In the genomic region with DNA sequence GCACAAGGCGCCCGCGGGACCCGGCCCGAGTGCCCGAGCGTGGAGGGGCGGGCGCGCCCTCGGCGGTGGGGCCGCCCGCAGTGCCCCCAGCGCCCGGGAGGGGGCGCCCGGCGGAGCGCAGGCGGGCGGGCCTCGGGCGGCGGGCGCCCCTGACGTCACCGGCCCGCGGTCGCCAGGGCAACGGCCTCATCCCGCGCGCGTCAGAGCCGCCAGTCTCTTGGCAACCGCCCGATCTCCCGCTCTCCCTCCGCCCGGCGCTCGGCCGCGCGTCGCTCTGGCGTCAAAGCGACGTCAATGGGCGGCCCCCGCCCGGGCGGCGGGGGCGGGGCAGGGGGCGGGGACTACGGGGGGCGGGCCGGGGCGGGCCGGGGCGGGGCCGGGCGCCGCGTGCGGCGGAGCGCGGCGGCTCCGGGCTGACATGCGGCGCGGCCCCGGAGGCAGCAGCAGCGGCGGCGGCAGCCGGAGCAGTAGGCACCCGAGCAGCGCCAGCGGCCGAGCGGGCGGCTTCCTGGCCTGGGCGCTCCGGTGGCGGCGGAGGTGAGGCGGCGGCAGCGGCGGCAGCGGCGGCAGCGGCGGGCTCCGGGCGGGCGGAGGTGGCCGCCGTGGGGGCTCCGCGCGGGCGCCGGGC, we compare ENCODE assay signal across 8 cellular contexts.
A peak's percentile ranks its signal among the peaks of the same experiment; 100 is the strongest.
DNase-seq lines count a peak whose midpoint lies in the region; ATAC-seq and TF ChIP-seq lines count a peak whose summit lies in the region.
"Not testable (repeated sequence)": the region's sequence is repeated elsewhere in the genome, so short reads cannot be mapped to it uniquely, and the experiment has no call there.

No MANE protein-coding gene starts in this region.

- DNase-seq in A673 (ENCODE audit: low spot score); effector memory CD8-positive, alpha-beta T cell; naive thymus-derived CD8-positive, alpha-beta T cell: not testable (repeated sequence)

- H3K36me3 Mint-ChIP-seq in effector memory CD8-positive, alpha-beta T cell (ENCODE audit: insufficient read depth); naive thymus-derived CD8-positive, alpha-beta T cell: not testable (repeated sequence)

- not testable (repeated sequence) for H3K27ac ChIP-seq in A673 (ENCODE audit: low read depth, low read length, poor library complexity, severe bottlenecking)

- POLR2A ChIA-PET in A673 (lab: Charles Lee; ENCODE audit: low non-redundant PET); naive thymus-derived CD8-positive, alpha-beta T cell (lab: Charles Lee): not testable (repeated sequence)

- H3K4me1 ChIP-seq in A673 (ENCODE audit: insufficient read depth, low read length, poor library complexity, severe bottlenecking) = not testable (repeated sequence)

- not testable (repeated sequence) for H3K27ac Mint-ChIP-seq in effector memory CD8-positive, alpha-beta T cell; naive thymus-derived CD8-positive, alpha-beta T cell

- not testable (repeated sequence) for TF ChIP-seq CTCF in A673 (conservative IDR thresholded peaks at IDR 0.05; ENCODE audit: low read depth, low read length)

- not testable (repeated sequence) for H3K4me3 Mint-ChIP-seq in effector memory CD8-positive, alpha-beta T cell; naive thymus-derived CD8-positive, alpha-beta T cell

- peak; percentile 81 for ATAC-seq in GM19023 (IDR thresholded peaks at IDR 0.05; ENCODE audit: unreplicated experiment)
- peak; percentile 72 for ATAC-seq in GM21515 (IDR thresholded peaks at IDR 0.05; ENCODE audit: unreplicated experiment)
- peak; percentile 82 for ATAC-seq in HG02852 (IDR thresholded peaks at IDR 0.05; ENCODE audit: unreplicated experiment)
- ATAC-seq in HG03196 (IDR thresholded peaks at IDR 0.05; ENCODE audit: unreplicated experiment) = peak; percentile 58
- peak; percentile 57 for ATAC-seq in SK-N-SH treated with all-trans-retinoic acid at 6 μM for 48 hours
- ATAC-seq in effector memory CD8-positive, alpha-beta T cell (replicated peaks) = peak; percentile 85
- peak; percentile 76 to 81 for ATAC-seq in naive thymus-derived CD8-positive, alpha-beta T cell

- H3K4me3 ChIP-seq in A673 (ENCODE audit: low read depth, low read length, poor library complexity, severe bottlenecking) = peak overlapping the region; percentile 31

- not testable (repeated sequence) for H3K36me3 ChIP-seq in A673 (ENCODE audit: insufficient read depth, low read length, poor library complexity, severe bottlenecking)

- not testable (repeated sequence) for H3K9me3 Mint-ChIP-seq in effector memory CD8-positive, alpha-beta T cell; naive thymus-derived CD8-positive, alpha-beta T cell

- H3K27me3 ChIP-seq in A673 (replicated peaks; ENCODE audit: insufficient read depth, low read depth, low read length, poor library complexity) = not testable (repeated sequence)

- CTCF ChIA-PET in A673 (lab: Charles Lee) = not testable (repeated sequence)

- intact Hi-C loops in A673 (cut with micrococcal nuclease; ENCODE audit: unreplicated experiment) = not testable (repeated sequence)

- H3K9me3 ChIP-seq in A673 (ENCODE audit: low read depth, low read length, poor library complexity, severe bottlenecking) = not testable (repeated sequence)

- BruUV-seq in A673 (replicated peaks; lab: Mats Ljungman, UMichigan) = not testable (repeated sequence)

- not testable (repeated sequence) for H3K27me3 Mint-ChIP-seq in effector memory CD8-positive, alpha-beta T cell; naive thymus-derived CD8-positive, alpha-beta T cell

- H3K4me1 Mint-ChIP-seq in effector memory CD8-positive, alpha-beta T cell (ENCODE audit: low read depth in 2 of 2); naive thymus-derived CD8-positive, alpha-beta T cell: not testable (repeated sequence)
